21 cellular contexts compared by ENCODE assay signal in genomic region chr10:86018735-86019058, GRCh38.
DNase-seq lines count a peak whose midpoint lies in the region; ATAC-seq and TF ChIP-seq lines count a peak whose summit lies in the region.
"Had no signal": no experiment of that assay in that cellular context is flagged by ENCODE, and none has a peak within 500 bp of the region (broad histone marks: within the 10 kb centered on the region; RNA-seq: fewer than 3 reads in every experiment).

No MANE protein-coding gene starts in this region.

- H3K4me3 ChIP-seq in BLaER1, result no peak overlapping the region
- H3K4me3 ChIP-seq in Karpas-422 (ENCODE audit: low read length), result no peak overlapping the region
- no peak overlapping the region for H3K4me3 ChIP-seq in WERI-Rb-1 (ENCODE audit: low read depth, low read length)
- no peak overlapping the region for H3K4me3 ChIP-seq in H7 (ENCODE audit: insufficient read depth, low read depth, low read length)
- no peak overlapping the region for H3K4me3 ChIP-seq in thyroid gland (replicated peaks in 1 of 3)
- H3K4me3 ChIP-seq: A549, GM12878, K562 had no signal

- H3K9ac ChIP-seq in BLaER1 (peak overlapping the region; percentile 78), Karpas-422 (ENCODE audit: low read length) (peak overlapping the region; percentile 24; the same call in 1 of the 2 replicates)

- intact Hi-C loops in thyroid gland (cut with DNase I), result no loop called here

- TF ChIP-seq CTCF in WERI-Rb-1 (IDR thresholded peaks at IDR 0.05; ENCODE audit: low read depth, low read length), result no peak
- TF ChIP-seq CTCF in thyroid gland (IDR thresholded peaks at IDR 0.05), result no peak

- H3K4me1 ChIP-seq in BLaER1, result peaks cover 82% of the 10 kb centered on the region
- H3K4me1 ChIP-seq in Karpas-422 (ENCODE audit: low read length), result peaks cover 46% of the 10 kb centered on the region
- peaks cover 5 to 14% of the 10 kb centered on the region in 2 donors for H3K4me1 ChIP-seq in thyroid gland
- H3K4me1 ChIP-seq: A549 had no signal

- H3K27ac ChIP-seq in BLaER1, result peak overlapping the region; percentile 98
- peak overlapping the region; percentile 61 for H3K27ac ChIP-seq in Karpas-422 (ENCODE audit: low read length)
- H3K27ac ChIP-seq in WERI-Rb-1, result peak overlapping the region; percentile 43
- H3K27ac ChIP-seq in thyroid gland, result no peak overlapping the region
- H3K27ac ChIP-seq: A549 had no signal

- no peak overlapping the region for H2AFZ ChIP-seq in Karpas-422 (ENCODE audit: low read length)

- H3K9me3 ChIP-seq in BLaER1 (no peaks in the 10 kb centered on the region), Karpas-422 (ENCODE audit: low read length) (no peaks in the 10 kb centered on the region), WERI-Rb-1 (ENCODE audit: severe bottlenecking) (no peaks in the 10 kb centered on the region), thyroid gland (no peaks in the 10 kb centered on the region)
- H3K9me3 ChIP-seq: A549, BE2C had no signal

- H3K4me2 ChIP-seq in BLaER1, result peak overlapping the region; percentile 90
- H3K4me2 ChIP-seq in Karpas-422 (ENCODE audit: low read depth, low read length, poor library complexity, severe bottlenecking), result peak overlapping the region; percentile 37
- H3K4me2 ChIP-seq: A549 had no signal

- no peaks in the 10 kb centered on the region for H3K36me3 ChIP-seq in BLaER1
- H3K36me3 ChIP-seq in Karpas-422 (ENCODE audit: insufficient read depth, low read length), result no peaks in the 10 kb centered on the region
- no peaks in the 10 kb centered on the region for H3K36me3 ChIP-seq in WERI-Rb-1
- H3K36me3 ChIP-seq in H7 (replicated peaks; ENCODE audit: control insufficient read depth, insufficient read depth, low read length), result no peaks in the 10 kb centered on the region
- no peaks in the 10 kb centered on the region for H3K36me3 ChIP-seq in thyroid gland
- H3K36me3 ChIP-seq: BE2C had no signal

- TF ChIP-seq POLR2A in thyroid gland (IDR thresholded peaks at IDR 0.05), result no peak

- peak; percentile 14 for ATAC-seq in GM18867 (IDR thresholded peaks at IDR 0.05; ENCODE audit: unreplicated experiment)
- ATAC-seq: A549, HepG2, K562 had no signal

- no peaks in the 10 kb centered on the region for H3K27me3 ChIP-seq in BLaER1
- H3K27me3 ChIP-seq in Karpas-422 (ENCODE audit: low read length), result no peaks in the 10 kb centered on the region
- H3K27me3 ChIP-seq in WERI-Rb-1 (ENCODE audit: insufficient read depth, low read depth, severe bottlenecking), result no peaks in the 10 kb centered on the region
- H3K27me3 ChIP-seq in H7 (ENCODE audit: control insufficient read depth, insufficient read depth, low read length), result no peaks in the 10 kb centered on the region
- no peaks in the 10 kb centered on the region for H3K27me3 ChIP-seq in thyroid gland
- H3K27me3 ChIP-seq: BE2C had no signal

- DNase-seq in Karpas-422, result no peak
- DNase-seq in WERI-Rb-1, result no peak
- no peak for DNase-seq in GM03348 (ENCODE audit: low spot score)
- no peak for DNase-seq in H7
- no peak for DNase-seq in NCI-H748 (lab: John Stamatoyannopoulos, UW; ENCODE audit: unreplicated experiment)
- no peak for DNase-seq in thyroid gland
- DNase-seq: CD4-positive, alpha-beta T cell; COR-L47; H9; HFFc6; NCI-H1694; NCI-H2081; SHP77; SW 1271 had no signal

- H4K20me1 ChIP-seq in BLaER1 (no peaks in the 10 kb centered on the region), Karpas-422 (ENCODE audit: insufficient read depth, low read depth, low read length) (no peaks in the 10 kb centered on the region)

- WGBS in thyroid gland, 2 donors, result 71 to 94% methylated on average over 1 of the region's 1 CpG

- no peaks in the 10 kb centered on the region for H3K79me2 ChIP-seq in Karpas-422 (ENCODE audit: low read length)

- no peaks in the 10 kb centered on the region for H3K9me2 ChIP-seq in Karpas-422 (replicated peaks; ENCODE audit: insufficient read depth, low read length)

Comparison
In these comparisons a context has a peak if more than half of its experiments do, and no peak if none do; other contexts are left out.
1. H3K27ac ChIP-seq: peak in BLaER1 (single experiment), Karpas-422 (single experiment) and WERI-Rb-1 (single experiment); none in thyroid gland (0 of 3).